ENCODE assay signal across 1 cellular context in the genomic region with DNA sequence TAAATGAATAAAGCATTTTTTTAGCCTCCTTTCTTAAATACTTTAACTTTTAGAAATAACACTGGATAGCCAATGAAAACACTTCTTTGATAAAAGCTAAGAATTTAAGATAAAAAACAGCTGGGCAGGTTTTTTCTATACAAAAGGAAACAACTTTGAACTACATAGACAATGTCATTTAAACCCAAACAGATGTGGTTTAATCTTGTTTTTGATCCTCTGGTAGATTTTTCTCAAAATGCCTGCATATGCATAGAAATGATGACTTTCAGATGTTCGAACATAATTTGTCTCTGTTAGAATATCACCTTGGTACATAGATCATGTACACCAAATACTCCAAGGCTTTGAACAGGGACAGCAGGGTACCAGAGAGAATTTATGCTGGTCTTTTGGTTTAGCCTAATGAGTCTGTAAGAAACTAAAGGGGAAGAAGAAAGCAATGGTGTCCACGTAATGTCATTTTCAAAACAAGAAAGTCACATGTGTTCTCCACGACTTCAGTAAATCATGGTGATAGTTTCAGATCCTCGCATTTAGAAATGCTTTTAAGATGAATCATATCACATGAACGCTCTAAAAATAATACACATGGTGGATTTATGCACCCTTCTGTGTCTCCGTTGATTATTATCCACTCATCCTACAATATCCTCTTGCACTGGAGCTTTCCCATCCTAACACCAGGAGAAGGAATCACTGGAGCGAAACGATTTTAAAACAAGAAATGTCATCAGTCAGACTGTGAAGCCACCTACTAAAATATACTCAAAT.
TF ChIP-seq lines count a peak whose summit lies in the region.

No MANE protein-coding gene starts in this region.

TF ChIP-seq in IMR-90, 13 proteins besides CTCF, POLR2A, EP300 and RAD21 (continued from another document):
- TF ChIP-seq, protein P1, sequence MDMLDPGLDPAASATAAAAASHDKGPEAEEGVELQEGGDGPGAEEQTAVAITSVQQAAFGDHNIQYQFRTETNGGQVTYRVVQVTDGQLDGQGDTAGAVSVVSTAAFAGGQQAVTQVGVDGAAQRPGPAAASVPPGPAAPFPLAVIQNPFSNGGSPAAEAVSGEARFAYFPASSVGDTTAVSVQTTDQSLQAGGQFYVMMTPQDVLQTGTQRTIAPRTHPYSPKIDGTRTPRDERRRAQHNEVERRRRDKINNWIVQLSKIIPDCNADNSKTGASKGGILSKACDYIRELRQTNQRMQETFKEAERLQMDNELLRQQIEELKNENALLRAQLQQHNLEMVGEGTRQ (IDR thresholded peaks at IDR 0.05; ENCODE audit: low read depth, low read length): no peak
- no peak for TF ChIP-seq CHD1 (IDR thresholded peaks at IDR 0.05; ENCODE audit: low read depth, low read length)
- TF ChIP-seq RFX5 (IDR thresholded peaks at IDR 0.05; ENCODE audit: low read depth, low read length): no peak
- TF ChIP-seq CEBPB (IDR thresholded peaks at IDR 0.05; ENCODE audit: low read depth, low read length): no peak
- TF ChIP-seq MXI1 (IDR thresholded peaks at IDR 0.05; ENCODE audit: borderline replicate concordance, low read depth, low read length): no peak
- no peak for TF ChIP-seq SMC3 (IDR thresholded peaks at IDR 0.05; ENCODE audit: low read depth, low read length)
- TF ChIP-seq, protein P2, sequence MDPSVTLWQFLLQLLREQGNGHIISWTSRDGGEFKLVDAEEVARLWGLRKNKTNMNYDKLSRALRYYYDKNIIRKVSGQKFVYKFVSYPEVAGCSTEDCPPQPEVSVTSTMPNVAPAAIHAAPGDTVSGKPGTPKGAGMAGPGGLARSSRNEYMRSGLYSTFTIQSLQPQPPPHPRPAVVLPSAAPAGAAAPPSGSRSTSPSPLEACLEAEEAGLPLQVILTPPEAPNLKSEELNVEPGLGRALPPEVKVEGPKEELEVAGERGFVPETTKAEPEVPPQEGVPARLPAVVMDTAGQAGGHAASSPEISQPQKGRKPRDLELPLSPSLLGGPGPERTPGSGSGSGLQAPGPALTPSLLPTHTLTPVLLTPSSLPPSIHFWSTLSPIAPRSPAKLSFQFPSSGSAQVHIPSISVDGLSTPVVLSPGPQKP (IDR thresholded peaks at IDR 0.05; ENCODE audit: borderline replicate concordance, low read depth, low read length): no peak
- TF ChIP-seq NFE2L2 (IDR thresholded peaks at IDR 0.05; ENCODE audit: low read depth, low read length): no peak
- TF ChIP-seq MAFK (IDR thresholded peaks at IDR 0.05; ENCODE audit: low read depth, low read length): no peak
- no peak for TF ChIP-seq MAZ (IDR thresholded peaks at IDR 0.05; ENCODE audit: borderline replicate concordance, low read depth, low read length)
